Comparison of ENCODE assay signal across 1 cellular context in genomic region chr3:58566398-58567250, GRCh38.
TF ChIP-seq lines count a peak whose summit lies in the region.

No MANE protein-coding gene starts in this region.

TF ChIP-seq in IMR-90, 13 proteins besides CTCF, POLR2A, EP300 and RAD21 (continued from another document):
- TF ChIP-seq USF2 (IDR thresholded peaks at IDR 0.05; ENCODE audit: low read depth, low read length) (no peak), NFE2L2 (IDR thresholded peaks at IDR 0.05; ENCODE audit: low read depth, low read length) (no peak)
